Comparison of ENCODE assay signal across 3 cellular contexts in the genomic region with DNA sequence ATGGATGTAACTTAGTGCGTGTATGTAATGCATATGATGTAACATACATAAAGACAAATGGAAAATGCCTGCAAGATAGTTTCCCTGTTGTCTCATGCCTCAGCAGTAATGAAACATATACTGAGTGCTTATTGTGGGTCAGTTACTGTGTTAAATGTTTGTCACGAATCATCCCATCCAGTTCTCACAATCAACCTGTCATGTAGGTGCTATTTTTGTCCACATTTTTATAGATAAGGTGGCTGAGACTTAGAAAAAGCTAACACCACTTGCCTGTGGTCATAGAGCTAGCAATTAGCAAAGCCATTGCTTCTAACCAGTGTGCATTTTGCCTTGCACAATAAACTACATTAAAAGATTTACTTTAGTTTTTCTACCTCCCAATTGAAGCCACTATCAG.
TF ChIP-seq lines count a peak whose summit lies in the region.

No MANE protein-coding gene starts in this region.

TF ChIP-seq in HEK293, 187 proteins besides CTCF, POLR2A, EP300 and RAD21:
- TF ChIP-seq ZFHX2 (tag by site-specific recombination; conservative IDR thresholded peaks at IDR 0.05) (no peak), ZFP69B (tag by site-specific recombination; IDR thresholded peaks at IDR 0.05) (no peak), FEZF1 (tag by site-specific recombination; IDR thresholded peaks at IDR 0.05) (0 out of 2 replicates have a peak, but pooled peaks have one; percentile 12), ZNF791 (tag by site-specific recombination; IDR thresholded peaks at IDR 0.05) (no peak), ZEB2 (tag by site-specific recombination; IDR thresholded peaks at IDR 0.05) (peak; percentile 25; the same call in 1 of the 2 replicates), OSR2 (tag by site-specific recombination; IDR thresholded peaks at IDR 0.05) (no peak)
- TF ChIP-seq, protein P1, sequence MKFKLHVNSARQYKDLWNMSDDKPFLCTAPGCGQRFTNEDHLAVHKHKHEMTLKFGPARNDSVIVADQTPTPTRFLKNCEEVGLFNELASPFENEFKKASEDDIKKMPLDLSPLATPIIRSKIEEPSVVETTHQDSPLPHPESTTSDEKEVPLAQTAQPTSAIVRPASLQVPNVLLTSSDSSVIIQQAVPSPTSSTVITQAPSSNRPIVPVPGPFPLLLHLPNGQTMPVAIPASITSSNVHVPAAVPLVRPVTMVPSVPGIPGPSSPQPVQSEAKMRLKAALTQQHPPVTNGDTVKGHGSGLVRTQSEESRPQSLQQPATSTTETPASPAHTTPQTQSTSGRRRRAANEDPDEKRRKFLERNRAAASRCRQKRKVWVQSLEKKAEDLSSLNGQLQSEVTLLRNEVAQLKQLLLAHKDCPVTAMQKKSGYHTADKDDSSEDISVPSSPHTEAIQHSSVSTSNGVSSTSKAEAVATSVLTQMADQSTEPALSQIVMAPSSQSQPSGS (tag by site-specific recombination; IDR thresholded peaks at IDR 0.05; ENCODE audit: low read depth) = peak; percentile 57
- TF ChIP-seq, protein P2, sequence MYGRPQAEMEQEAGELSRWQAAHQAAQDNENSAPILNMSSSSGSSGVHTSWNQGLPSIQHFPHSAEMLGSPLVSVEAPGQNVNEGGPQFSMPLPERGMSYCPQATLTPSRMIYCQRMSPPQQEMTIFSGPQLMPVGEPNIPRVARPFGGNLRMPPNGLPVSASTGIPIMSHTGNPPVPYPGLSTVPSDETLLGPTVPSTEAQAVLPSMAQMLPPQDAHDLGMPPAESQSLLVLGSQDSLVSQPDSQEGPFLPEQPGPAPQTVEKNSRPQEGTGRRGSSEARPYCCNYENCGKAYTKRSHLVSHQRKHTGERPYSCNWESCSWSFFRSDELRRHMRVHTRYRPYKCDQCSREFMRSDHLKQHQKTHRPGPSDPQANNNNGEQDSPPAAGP (tag by site-specific recombination; IDR thresholded peaks at IDR 0.05) = no peak
- TF ChIP-seq, protein P3, sequence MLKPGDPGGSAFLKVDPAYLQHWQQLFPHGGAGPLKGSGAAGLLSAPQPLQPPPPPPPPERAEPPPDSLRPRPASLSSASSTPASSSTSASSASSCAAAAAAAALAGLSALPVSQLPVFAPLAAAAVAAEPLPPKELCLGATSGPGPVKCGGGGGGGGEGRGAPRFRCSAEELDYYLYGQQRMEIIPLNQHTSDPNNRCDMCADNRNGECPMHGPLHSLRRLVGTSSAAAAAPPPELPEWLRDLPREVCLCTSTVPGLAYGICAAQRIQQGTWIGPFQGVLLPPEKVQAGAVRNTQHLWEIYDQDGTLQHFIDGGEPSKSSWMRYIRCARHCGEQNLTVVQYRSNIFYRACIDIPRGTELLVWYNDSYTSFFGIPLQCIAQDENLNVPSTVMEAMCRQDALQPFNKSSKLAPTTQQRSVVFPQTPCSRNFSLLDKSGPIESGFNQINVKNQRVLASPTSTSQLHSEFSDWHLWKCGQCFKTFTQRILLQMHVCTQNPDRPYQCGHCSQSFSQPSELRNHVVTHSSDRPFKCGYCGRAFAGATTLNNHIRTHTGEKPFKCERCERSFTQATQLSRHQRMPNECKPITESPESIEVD (tag by site-specific recombination; IDR thresholded peaks at IDR 0.05) = peak; percentile 73

TF ChIP-seq in GM12878, 131 proteins besides CTCF, POLR2A, EP300 and RAD21:
- TF ChIP-seq MEF2A (IDR thresholded peaks at IDR 0.05; ENCODE audit: insufficient read depth, low read depth, low read length) = 0 out of 2 replicates have a peak, but pooled peaks have one; percentile 19
- no peak for TF ChIP-seq NR2C1 (IDR thresholded peaks at IDR 0.05)
- no peak for TF ChIP-seq SUPT20H (IDR thresholded peaks at IDR 0.05; ENCODE audit: borderline replicate concordance, control insufficient read depth, low read depth, low read length)
- peak; percentile 65 for TF ChIP-seq MEF2B (IDR thresholded peaks at IDR 0.05; ENCODE audit: partially characterized antibody, poor library complexity, severe bottlenecking)

TF ChIP-seq in neural cell, 6 proteins besides CTCF, POLR2A, EP300 and RAD21:
- no peak for TF ChIP-seq TAF1 (IDR thresholded peaks at IDR 0.05; ENCODE audit: low read depth)
- peak; percentile 49 for TF ChIP-seq POLR2AphosphoS5 (IDR thresholded peaks at IDR 0.05)
